Comparison of ENCODE assay signal across 8 cellular contexts in genomic region chr14:90331497-90332270, GRCh38. TPM values are rescaled to one million over a fixed set of nuclear protein-coding genes. Genes with fewer than 3 reads are reported as not detected.
DNase-seq lines count a peak whose midpoint lies in the region; ATAC-seq and TF ChIP-seq lines count a peak whose summit lies in the region.

A gene with protein sequence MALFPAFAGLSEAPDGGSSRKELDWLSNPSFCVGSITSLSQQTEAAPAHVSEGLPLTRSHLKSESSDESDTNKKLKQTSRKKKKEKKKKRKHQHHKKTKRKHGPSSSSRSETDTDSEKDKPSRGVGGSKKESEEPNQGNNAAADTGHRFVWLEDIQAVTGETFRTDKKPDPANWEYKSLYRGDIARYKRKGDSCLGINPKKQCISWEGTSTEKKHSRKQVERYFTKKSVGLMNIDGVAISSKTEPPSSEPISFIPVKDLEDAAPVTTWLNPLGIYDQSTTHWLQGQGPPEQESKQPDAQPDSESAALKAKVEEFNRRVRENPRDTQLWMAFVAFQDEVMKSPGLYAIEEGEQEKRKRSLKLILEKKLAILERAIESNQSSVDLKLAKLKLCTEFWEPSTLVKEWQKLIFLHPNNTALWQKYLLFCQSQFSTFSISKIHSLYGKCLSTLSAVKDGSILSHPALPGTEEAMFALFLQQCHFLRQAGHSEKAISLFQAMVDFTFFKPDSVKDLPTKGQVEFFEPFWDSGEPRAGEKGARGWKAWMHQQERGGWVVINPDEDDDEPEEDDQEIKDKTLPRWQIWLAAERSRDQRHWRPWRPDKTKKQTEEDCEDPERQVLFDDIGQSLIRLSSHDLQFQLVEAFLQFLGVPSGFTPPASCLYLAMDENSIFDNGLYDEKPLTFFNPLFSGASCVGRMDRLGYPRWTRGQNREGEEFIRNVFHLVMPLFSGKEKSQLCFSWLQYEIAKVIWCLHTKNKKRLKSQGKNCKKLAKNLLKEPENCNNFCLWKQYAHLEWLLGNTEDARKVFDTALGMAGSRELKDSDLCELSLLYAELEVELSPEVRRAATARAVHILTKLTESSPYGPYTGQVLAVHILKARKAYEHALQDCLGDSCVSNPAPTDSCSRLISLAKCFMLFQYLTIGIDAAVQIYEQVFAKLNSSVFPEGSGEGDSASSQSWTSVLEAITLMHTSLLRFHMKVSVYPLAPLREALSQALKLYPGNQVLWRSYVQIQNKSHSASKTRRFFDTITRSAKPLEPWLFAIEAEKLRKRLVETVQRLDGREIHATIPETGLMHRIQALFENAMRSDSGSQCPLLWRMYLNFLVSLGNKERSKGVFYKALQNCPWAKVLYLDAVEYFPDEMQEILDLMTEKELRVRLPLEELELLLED (minus strand): TSS chr14:90331941. CDS start chr14:90331904, 37 bp downstream.

- H3K4me3 ChIP-seq in right cardiac atrium (ENCODE audit: low read length) (peak within 1 kb of the TSS; percentile 78), uterus (peak within 1 kb of the TSS; percentile 76 to 92)

- ATAC-seq in GM18508 (IDR thresholded peaks at IDR 0.05; ENCODE audit: insufficient read depth, unreplicated experiment) = peak; percentile 80
- ATAC-seq in HG02981 (IDR thresholded peaks at IDR 0.05; ENCODE audit: unreplicated experiment) = peak; percentile 96
- ATAC-seq in right cardiac atrium = peak; percentile 100

- peak within 1 kb of the TSS; percentile 89 for H3K4me3 Mint-ChIP-seq in T-helper 2 cell treated with Interferon-gamma antibody and Interleukin-4, amounts not matched to agents 5 μg/mL and 100 μg/mL, for 36 hours

- H3K27me3 Mint-ChIP-seq in T-helper 2 cell treated with Interferon-gamma antibody and Interleukin-4, amounts not matched to agents 5 μg/mL and 100 μg/mL, for 36 hours (ENCODE audit: low read depth) = peaks cover 23% of the 10 kb centered on the region

- no peaks in the 10 kb centered on the region for H3K9me3 Mint-ChIP-seq in T-helper 2 cell treated with Interferon-gamma antibody and Interleukin-4, amounts not matched to agents 5 μg/mL and 100 μg/mL, for 36 hours

- peak; percentile 31 to 39 for TF ChIP-seq POLR2A in uterus (IDR thresholded peaks at IDR 0.05)

- H3K36me3 ChIP-seq in uterus = no peaks in the 10 kb centered on the region

- 4% methylated on average over 46 of the region's 46 CpGs for WGBS in right cardiac atrium

- DNase-seq in NCI-H2029 (lab: John Stamatoyannopoulos, UW) = peak; percentile 93
- DNase-seq in T-helper 2 cell treated with Interferon-gamma antibody and Interleukin-4, amounts not matched to agents 5 μg/mL and 100 μg/mL, for 36 hours (ENCODE audit: low spot score) = peak; percentile 93
- peak; percentile 83 to 99 (median 96) for DNase-seq in anterior cingulate cortex (lab: John Stamatoyannopoulos, UW)
- peak; percentile 100 for DNase-seq in right cardiac atrium
- peak; percentile 87 for DNase-seq in pulmonary artery endothelial cell (ENCODE audit: low read depth, low spot score)
- peak; percentile 99 for DNase-seq in uterus

- H3K27me3 ChIP-seq in right cardiac atrium (ENCODE audit: control insufficient read depth, insufficient read depth) = no peaks in the 10 kb centered on the region
- no peaks in the 10 kb centered on the region for H3K27me3 ChIP-seq in uterus

- peaks cover 3% of the 10 kb centered on the region for H3K36me3 Mint-ChIP-seq in T-helper 2 cell treated with Interferon-gamma antibody and Interleukin-4, amounts not matched to agents 5 μg/mL and 100 μg/mL, for 36 hours (ENCODE audit: low read depth)

- H3K27ac ChIP-seq in right cardiac atrium (ENCODE audit: low read length) = peak within 1 kb of the TSS; percentile 90
- H3K27ac ChIP-seq in uterus = peak within 1 kb of the TSS; percentile 89

- H3K4me1 ChIP-seq in right cardiac atrium (ENCODE audit: control insufficient read depth, insufficient read depth, low read length) (no peaks in the 10 kb centered on the region), uterus (no peaks in the 10 kb centered on the region)

- H3K4me1 Mint-ChIP-seq in T-helper 2 cell treated with Interferon-gamma antibody and Interleukin-4, amounts not matched to agents 5 μg/mL and 100 μg/mL, for 36 hours (ENCODE audit: low read depth) = peaks cover 16% of the 10 kb centered on the region

- peak in 1 of 4 experiments; percentile 24 for TF ChIP-seq CTCF in uterus (IDR thresholded peaks at IDR 0.05)

- intact Hi-C loops in right cardiac atrium (cut with DNase I) = no loop called here
- intact Hi-C loops in uterus (cut with DNase I; ENCODE audit: low total_unique reads) = no loop called here

- H3K27ac Mint-ChIP-seq in T-helper 2 cell treated with Interferon-gamma antibody and Interleukin-4, amounts not matched to agents 5 μg/mL and 100 μg/mL, for 36 hours = peak within 1 kb of the TSS; percentile 82

- H3K9me3 ChIP-seq in right cardiac atrium (ENCODE audit: control insufficient read depth, low read length) (no peaks in the 10 kb centered on the region), uterus (no peaks in the 10 kb centered on the region)

RNA-seq across cellular contexts. Expression of the gene that starts here (rescaled TPM):
- 10 to 100 TPM; 10.9 to 15.3 (median 12.4) TPM for total RNA-seq in right cardiac atrium
- polyA plus RNA-seq in right cardiac atrium = 6.2 TPM
- total RNA-seq in pulmonary artery endothelial cell = 8.7 and 11.8 TPM in 2 replicates
- 10 to 100 TPM in 3 of 4 donors, 1 to 10 TPM in 1; 2.1 to 31.1 (median 27.0) TPM for total RNA-seq in uterus

Comparison
In these comparisons a context has a peak if more than half of its experiments do, and no peak if none do; other contexts are left out.
1. Peak in every context shown above with its lines: DNase-seq, ATAC-seq, H3K4me3 ChIP-seq and H3K27ac ChIP-seq.